Comparison of ENCODE assay signal across 8 cellular contexts in genomic region chr1:168227620-168228019, GRCh38. TPM values are rescaled to one million over a fixed set of nuclear protein-coding genes. Genes with fewer than 3 reads are reported as not detected.
DNase-seq lines count a peak whose midpoint lies in the region; ATAC-seq and TF ChIP-seq lines count a peak whose summit lies in the region.

No MANE protein-coding gene starts in this region.

- H2BK15ac ChIP-seq in neuronal stem cell (ENCODE audit: low read length): no peak overlapping the region

- H3K27me3 Mint-ChIP-seq in CD4-positive, alpha-beta T cell: peaks cover 5% of the 10 kb centered on the region
- H3K27me3 Mint-ChIP-seq in activated CD8-positive, alpha-beta T cell treated with anti-CD3 and anti-CD28 coated beads for 36 hours: peaks cover 6% of the 10 kb centered on the region

- no peak overlapping the region for H3K4me2 ChIP-seq in neuronal stem cell (ENCODE audit: insufficient read depth, low read length, poor library complexity, severe bottlenecking)

- no peak for DNase-seq in CD4-positive, alpha-beta T cell
- DNase-seq in activated CD8-positive, alpha-beta T cell treated with anti-CD3 and anti-CD28 coated beads for 36 hours: no peak
- DNase-seq in activated CD8-positive, alpha-beta memory T cell treated with anti-CD3 and anti-CD28 coated beads, Interleukin-2, amount 50 U/mL, for 48 hours: no peak
- DNase-seq in omental fat pad (ENCODE audit: low spot score) (no peak), neuronal stem cell (ENCODE audit: low spot score) (no peak)

- no peak overlapping the region for H2AK5ac ChIP-seq in neuronal stem cell (ENCODE audit: low read depth, low read length)

- CTCF ChIA-PET in CD4-positive, alpha-beta T cell (lab: Charles Lee): interaction anchor here (4.0 kb wide), 1 partner anchor 8 kb away, joined by 21 read pairs; no protein-coding TSS in a partner anchor
- CTCF ChIA-PET in activated CD8-positive, alpha-beta T cell treated with anti-CD3 and anti-CD28 coated beads for 36 hours (lab: Charles Lee): interaction anchor here (0.7 to 3.7 kb wide), 4 partner anchors 8 to 68 kb away, joined by 3 to 31 read pairs (median 4); no protein-coding TSS in a partner anchor

- peak overlapping the region; percentile 88 for H3K27ac Mint-ChIP-seq in CD4-positive, alpha-beta T cell
- H3K27ac Mint-ChIP-seq in activated CD8-positive, alpha-beta T cell treated with anti-CD3 and anti-CD28 coated beads for 36 hours: peak overlapping the region; percentile 92

- H2BK5ac ChIP-seq in neuronal stem cell (ENCODE audit: low read length): no peak overlapping the region

- H3K9me3 ChIP-seq in CD4-positive, alpha-beta T cell (ENCODE audit: control insufficient read depth, low read length): no peaks in the 10 kb centered on the region
- H3K9me3 ChIP-seq in mesodermal cell (ENCODE audit: control insufficient read depth, low read length): peaks cover 8% of the 10 kb centered on the region
- peaks cover 8 to 10% of the 10 kb centered on the region in 2 donors for H3K9me3 ChIP-seq in neuronal stem cell (replicated peaks in 1 of 2; ENCODE audit: control insufficient read depth in 2 of 2, insufficient read depth in 1 of 2, low read depth in 1 of 2, low read length in 2 of 2)

- H3K36me3 ChIP-seq in mesodermal cell (ENCODE audit: control insufficient read depth, insufficient read depth, low read length) (peaks cover 24% of the 10 kb centered on the region), neuronal stem cell (replicated peaks in 1 of 2; ENCODE audit: control insufficient read depth in 2 of 2, insufficient read depth in 2 of 2, low read length in 2 of 2) (peaks cover 2 to 36% of the 10 kb centered on the region in 2 donors)

- H3K4me1 ChIP-seq in mesodermal cell (ENCODE audit: control insufficient read depth, insufficient read depth, low read length, poor library complexity, severe bottlenecking) (peaks cover 16% of the 10 kb centered on the region), neuronal stem cell (ENCODE audit: control insufficient read depth in 2 of 2, insufficient read depth in 1 of 2, low read depth in 1 of 2, low read length in 2 of 2) (peaks cover 6 to 7% of the 10 kb centered on the region in 2 donors)

- no peak for ATAC-seq in CD4-positive, alpha-beta T cell (ENCODE audit: poor library complexity)
- ATAC-seq in GM21529 (IDR thresholded peaks at IDR 0.05; ENCODE audit: unreplicated experiment) (peak; percentile 18), GM21381 (IDR thresholded peaks at IDR 0.05; ENCODE audit: unreplicated experiment) (no peak), omental fat pad (ENCODE audit: low FRiP score) (no peak)
- ATAC-seq in activated CD8-positive, alpha-beta T cell treated with anti-CD3 and anti-CD28 coated beads for 36 hours: no peak

- H3K27me3 ChIP-seq in CD4-positive, alpha-beta T cell (ENCODE audit: control insufficient read depth, insufficient read depth, low read length): no peaks in the 10 kb centered on the region
- H3K27me3 ChIP-seq in neuronal stem cell (ENCODE audit: control insufficient read depth in 3 of 3, insufficient read depth in 3 of 3, low read depth in 1 of 3, low read length in 3 of 3): no peaks in the 10 kb centered on the region

- intact Hi-C loops in CD4-positive, alpha-beta T cell (cut with DNase I, micrococcal nuclease): loop anchor here (2.0 to 5.0 kb wide), 3 partner anchors 49 to 1665 kb away; partner anchors contain the start of genes BLZF1 (in 1 of the 2), NME7 (in 1 of the 2), SCYL3 (in 1 of the 2) and TIPRL (in 1 of the 2)
- intact Hi-C loops in activated CD8-positive, alpha-beta T cell treated with anti-CD3 and anti-CD28 coated beads for 36 hours (cut with micrococcal nuclease): no loop called here

- no peak overlapping the region for H3K23ac ChIP-seq in neuronal stem cell (ENCODE audit: low read depth, low read length, poor library complexity)

- 84 to 85% methylated on average over 4 to 6 of the region's 7 CpGs for WGBS in mesodermal cell (ENCODE audit: insufficient coverage in 2 of 2), 2 experiments
- no CpG with 5 or more reads among the region's 7 CpGs for WGBS in neuronal stem cell (ENCODE audit: extremely low coverage in 2 of 2, insufficient read length in 2 of 2, insufficient replicate concordance in 1 of 2), 2 donors

- peaks cover 56% of the 10 kb centered on the region for H3K36me3 Mint-ChIP-seq in CD4-positive, alpha-beta T cell (ENCODE audit: low read depth)
- peaks cover 31% of the 10 kb centered on the region for H3K36me3 Mint-ChIP-seq in activated CD8-positive, alpha-beta T cell treated with anti-CD3 and anti-CD28 coated beads for 36 hours (ENCODE audit: low read depth)

- peaks cover 69% of the 10 kb centered on the region for H3K4me1 Mint-ChIP-seq in CD4-positive, alpha-beta T cell (ENCODE audit: low read depth)
- peaks cover 36% of the 10 kb centered on the region for H3K4me1 Mint-ChIP-seq in activated CD8-positive, alpha-beta T cell treated with anti-CD3 and anti-CD28 coated beads for 36 hours (ENCODE audit: low read depth)

- no peak overlapping the region for H4K8ac ChIP-seq in neuronal stem cell (ENCODE audit: low read depth, low read length)

- H2BK12ac ChIP-seq in neuronal stem cell (ENCODE audit: low read length): no peak overlapping the region

- no peak for TF ChIP-seq CTCF in CD4-positive, alpha-beta T cell (IDR thresholded peaks at IDR 0.05)
- no peak for TF ChIP-seq CTCF in activated CD8-positive, alpha-beta T cell treated with anti-CD3 and anti-CD28 coated beads for 36 hours (IDR thresholded peaks at IDR 0.05)
- no peak for TF ChIP-seq CTCF in omental fat pad (IDR thresholded peaks at IDR 0.05)

- no peak overlapping the region for H4K91ac ChIP-seq in neuronal stem cell (ENCODE audit: low read depth, low read length, poor library complexity)

- no peaks in the 10 kb centered on the region for H3K9me3 Mint-ChIP-seq in CD4-positive, alpha-beta T cell
- H3K9me3 Mint-ChIP-seq in activated CD8-positive, alpha-beta T cell treated with anti-CD3 and anti-CD28 coated beads for 36 hours: no peaks in the 10 kb centered on the region

- POLR2A ChIA-PET in CD4-positive, alpha-beta T cell (lab: Charles Lee): interaction anchor here (1.1 to 3.6 kb wide), 4 partner anchors 8 to 292 kb away, joined by 3 to 15 read pairs (median 10); partner anchors contain the start of gene TIPRL
- POLR2A ChIA-PET in activated CD8-positive, alpha-beta T cell treated with anti-CD3 and anti-CD28 coated beads for 36 hours (lab: Charles Lee): interaction anchor here (1.2 to 3.2 kb wide), 3 partner anchors 12 to 48 kb away, joined by 3 to 27 read pairs (median 6); partner anchors contain the start of gene TIPRL

- no peak overlapping the region for H2AFZ ChIP-seq in neuronal stem cell (ENCODE audit: low read length)

- peak overlapping the region; percentile 99 for H3K4me3 Mint-ChIP-seq in CD4-positive, alpha-beta T cell
- H3K4me3 Mint-ChIP-seq in activated CD8-positive, alpha-beta T cell treated with anti-CD3 and anti-CD28 coated beads for 36 hours: peak overlapping the region; percentile 89

- no peak overlapping the region for H2BK120ac ChIP-seq in neuronal stem cell (ENCODE audit: low read depth, low read length)

- H3K4me3 ChIP-seq in mesodermal cell (ENCODE audit: extremely low read depth, insufficient read depth, low read length, poor library complexity, severe bottlenecking): peak overlapping the region; percentile 83
- H3K4me3 ChIP-seq in neuronal stem cell (ENCODE audit: low read length in 2 of 2): no peak overlapping the region

- H3K79me1 ChIP-seq in neuronal stem cell (ENCODE audit: low read depth, low read length): peaks cover 4% of the 10 kb centered on the region

- no peak overlapping the region for H3K9ac ChIP-seq in neuronal stem cell (ENCODE audit: low read depth, low read length, poor library complexity)

- H3K27ac ChIP-seq in CD4-positive, alpha-beta T cell (ENCODE audit: low read depth, low read length): no peak overlapping the region
- H3K27ac ChIP-seq in mesodermal cell (ENCODE audit: low read depth, low read length, severe bottlenecking): peak overlapping the region; percentile 68
- no peak overlapping the region for H3K27ac ChIP-seq in neuronal stem cell (replicated peaks; ENCODE audit: low read length)

- H3K18ac ChIP-seq in neuronal stem cell (ENCODE audit: low read length): no peak overlapping the region

- H3K14ac ChIP-seq in neuronal stem cell (ENCODE audit: low read length): no peak overlapping the region

- no peak overlapping the region for H3K4ac ChIP-seq in neuronal stem cell (ENCODE audit: low read length)

RNA-seq across cellular contexts. Expression of gene SFT2D2, which starts 1.8 kb away (rescaled TPM):
- 10 to 100 TPM; 47.0 to 51.7 TPM for total RNA-seq in CD4-positive, alpha-beta T cell
- 10 to 100 TPM; 30.8 to 31.4 TPM for total RNA-seq in activated CD8-positive, alpha-beta T cell treated with anti-CD3 and anti-CD28 coated beads for 36 hours
- 11.1 TPM for polyA plus RNA-seq in mesodermal cell (2013, experiment 1 of 2)
- polyA plus RNA-seq in mesodermal cell (2013, experiment 2 of 2): 9.1 TPM
- 10 to 100 TPM; 36.8 to 41.0 (median 37.4) TPM for total RNA-seq in omental fat pad
- 7.8 TPM for polyA plus RNA-seq in neuronal stem cell (2013, experiment 1 of 2)
- polyA plus RNA-seq in neuronal stem cell (2013, experiment 2 of 2): 9.0 TPM

RNA-seq across cellular contexts. Expression of gene TIPRL, which starts 48.9 kb away (rescaled TPM):
- 10 to 100 TPM; 15.8 to 16.4 TPM for total RNA-seq in CD4-positive, alpha-beta T cell
- total RNA-seq in activated CD8-positive, alpha-beta T cell treated with anti-CD3 and anti-CD28 coated beads for 36 hours: 10 to 100 TPM; 52.2 to 52.5 TPM
- 38.4 TPM for polyA plus RNA-seq in mesodermal cell (2013, experiment 1 of 2)
- polyA plus RNA-seq in mesodermal cell (2013, experiment 2 of 2): 38.4 TPM
- 10 to 100 TPM; 18.6 to 30.0 (median 19.8) TPM for total RNA-seq in omental fat pad
- 28.7 TPM for polyA plus RNA-seq in neuronal stem cell (2013, experiment 1 of 2)
- polyA plus RNA-seq in neuronal stem cell (2013, experiment 2 of 2): 29.4 TPM

RNA-seq across cellular contexts. Expression of gene TBX19, which starts 53.1 kb away (rescaled TPM):
- 1 to 10 TPM; 1.6 to 1.8 TPM for total RNA-seq in CD4-positive, alpha-beta T cell
- total RNA-seq in activated CD8-positive, alpha-beta T cell treated with anti-CD3 and anti-CD28 coated beads for 36 hours: 1 to 10 TPM; 1.5 TPM
- 4.2 TPM for polyA plus RNA-seq in mesodermal cell (2013, experiment 1 of 2)
- polyA plus RNA-seq in mesodermal cell (2013, experiment 2 of 2): 3.1 TPM
- 1 to 10 TPM in 3 of 4 donors, under 1 TPM in 1; 0.56 to 1.4 (median 1.3) TPM for total RNA-seq in omental fat pad
- polyA plus RNA-seq in neuronal stem cell (2013, experiment 1 of 2): 1.2 TPM
- polyA plus RNA-seq in neuronal stem cell (2013, experiment 2 of 2): 1.3 TPM
